Comparison of ENCODE assay signal across 28 cellular contexts in the genomic region with DNA sequence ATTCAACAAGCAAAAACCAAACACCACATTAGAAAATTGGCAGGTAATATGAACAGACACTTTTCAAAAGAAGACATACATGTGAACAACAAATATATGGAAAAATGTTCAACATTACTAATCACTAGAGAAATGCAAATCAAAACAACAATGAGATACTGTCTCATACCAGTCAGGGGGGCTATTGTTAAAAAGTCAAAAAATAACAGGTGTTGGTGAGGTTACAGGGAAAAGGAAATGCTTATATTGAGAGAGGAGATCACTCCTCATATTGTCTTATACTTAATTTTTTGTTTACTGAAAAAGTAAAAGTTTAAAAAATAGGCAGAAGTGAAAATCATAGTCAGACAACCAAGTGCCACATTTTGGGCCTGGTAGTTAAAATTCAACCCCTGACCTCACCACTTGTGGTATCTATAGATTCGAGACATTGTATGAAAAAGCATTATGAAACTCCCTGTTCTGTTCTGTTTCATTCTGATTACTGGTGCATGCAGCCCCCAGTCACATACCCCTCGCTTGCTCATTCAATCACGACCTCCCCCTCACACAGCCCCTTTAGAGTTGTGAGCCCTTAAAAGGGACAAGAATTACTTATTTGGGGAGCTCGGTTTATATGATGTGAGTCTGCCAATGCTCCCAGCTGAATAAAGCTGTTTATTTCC.
"Had no signal": no experiment of that assay in that cellular context is flagged by ENCODE, and none has a peak within 500 bp of the region (broad histone marks: within the 10 kb centered on the region; RNA-seq: fewer than 3 reads in every experiment).

No MANE protein-coding gene starts in this region.

- H3K9me3 ChIP-seq: body of pancreas, left ventricle myocardium inferior, psoas muscle, sigmoid colon, upper lobe of left lung, vagina had no signal

- H3K36me3 ChIP-seq: left ventricle myocardium inferior, neural progenitor cell, sigmoid colon, upper lobe of left lung, vagina had no signal

- H3K27me3 ChIP-seq: body of pancreas, neural progenitor cell, sigmoid colon, upper lobe of left lung, vagina had no signal

- DNase-seq: activated B cell treated with CpG ODN at 0.5 μM for 24 hours; activated CD4-positive, alpha-beta T cell treated with anti-CD3 and anti-CD28 coated beads, Interleukin-2, amount 50 U/mL, for 1 hour; activated CD8-positive, alpha-beta memory T cell treated with anti-CD3 and anti-CD28 coated beads, Interleukin-2, amount 10 ng/mL, durations not matched to agents 7 days and 5 days; activated CD8-positive, alpha-beta T cell treated with anti-CD3 and anti-CD28 coated beads, Interleukin-2, amount 10 ng/mL, durations not matched to agents 7 days and 5 days; activated naive CD4-positive, alpha-beta T cell; activated T-cell treated with anti-CD3 and anti-CD28 coated beads, Interleukin-2, amount 50 U/mL, for 72 hours; anterior cingulate cortex; body of pancreas; dermis blood vessel endothelial cell; effector CD4-positive, alpha-beta T cell; left ventricle myocardium inferior; mesendoderm; natural killer cell; occipital lobe; psoas muscle; sigmoid colon; small intestine; stimulated activated CD4-positive, alpha-beta T cell treated with anti-CD3 and anti-CD28 coated beads, Interleukin-4, amount 100 ng/mL, for 24 hours; upper lobe of left lung had no signal

- H3K4me3 ChIP-seq: body of pancreas, left ventricle myocardium inferior, lung, neural progenitor cell, psoas muscle, sigmoid colon, upper lobe of left lung, vagina had no signal

- H3K4me1 ChIP-seq: body of pancreas, left ventricle myocardium inferior, neural progenitor cell, parathyroid adenoma, psoas muscle, sigmoid colon, upper lobe of left lung, vagina had no signal

- H3K27ac ChIP-seq: body of pancreas, left ventricle myocardium inferior, neural progenitor cell, parathyroid adenoma, psoas muscle, sigmoid colon, upper lobe of left lung, vagina had no signal

- FAIRE-seq: colon, frontal cortex, islet of Langerhans, small intestine had no signal

- ATAC-seq: activated CD8-positive, alpha-beta memory T cell treated with anti-CD3 and anti-CD28 coated beads, Interleukin-2, amount 10 ng/mL, durations not matched to agents 7 days and 5 days; activated CD8-positive, alpha-beta T cell treated with anti-CD3 and anti-CD28 coated beads, Interleukin-2, amount 10 ng/mL, durations not matched to agents 7 days and 5 days; activated naive CD4-positive, alpha-beta T cell treated with anti-CD3 and anti-CD28 coated beads, Interleukin-2, amount 50 U/mL, for 72 hours; activated T-cell treated with anti-CD3 and anti-CD28 coated beads, Interleukin-2, amount 50 U/mL, for 72 hours; body of pancreas; natural killer cell; psoas muscle; stimulated activated effector memory CD8-positive, alpha-beta T cell treated with anti-CD3 and anti-CD28 coated beads, Interleukin-12 subunit alpha, Interleukin-12 subunit beta, amount 100 ng/mL, for 72 hours had no signal
